37 cellular contexts compared by ENCODE assay signal in genomic region chr11:94715225-94715624, GRCh38.
"Had no signal": no experiment of that assay in that cellular context is flagged by ENCODE, and none has a peak within 500 bp of the region (broad histone marks: within the 10 kb centered on the region; RNA-seq: fewer than 3 reads in every experiment).

No MANE protein-coding gene starts in this region.

- H3K36me3 ChIP-seq: adrenal gland, ascending aorta, brain microvascular endothelial cell, breast epithelium, cardiac muscle cell had no signal

- H3K9me3 Mint-ChIP-seq: activated naive CD4-positive, alpha-beta T cell treated with anti-CD3 and anti-CD28 coated beads for 36 hours; activated naive CD4-positive, alpha-beta T cell treated with anti-CD3 and anti-CD28 coated beads, Interleukin-2, amount 10 ng/mL, durations not matched to agents 7 days and 5 days; activated naive CD4-positive, alpha-beta T cell treated with anti-CD3 and anti-CD28 coated beads, Interleukin-2, amount 50 U/mL, for 24 hours; activated naive CD4-positive, alpha-beta T cell treated with anti-CD3 and anti-CD28 coated beads, Interleukin-2, amount 50 U/mL, for 72 hours; activated naive CD8-positive, alpha-beta T cell treated with anti-CD3 and anti-CD28 coated beads for 36 hours; activated naive CD8-positive, alpha-beta T cell treated with anti-CD3 and anti-CD28 coated beads, Interleukin-2, amount 10 ng/mL, durations not matched to agents 7 days and 5 days; activated naive CD8-positive, alpha-beta T cell treated with anti-CD3 and anti-CD28 coated beads, Interleukin-2, amount 50 U/mL, for 24 hours; activated T-cell treated with anti-CD3 and anti-CD28 coated beads, Interleukin-2, amount 50 U/mL, for 4 hours; activated T-helper 1 cell treated with anti-CD3 and anti-CD28 coated beads, Interleukin-12 subunit alpha, Interleukin-12 subunit beta, Interleukin-2, Interleukin-4 antibody, amounts not matched to agents 30 ng/mL and 10 ng/mL and 1 ng/mL, durations not matched to agents 14 hours and 24 hours and 36 hours; activated T-helper 17 cell treated with anti-CD3 and anti-CD28 coated beads, Interleukin-2, amount 50 U/mL, for 72 hours; activated T-helper 2 cell treated with anti-CD3 and anti-CD28 coated beads, Interferon-gamma antibody, Interleukin-2, Interleukin-4, amounts not matched to agents 10 μg/mL and 5 μg/mL and 100 μg/mL, durations not matched to agents 14 hours and 24 hours and 36 hours; central memory CD8-positive, alpha-beta T cell had no signal

- H3K4me1 Mint-ChIP-seq: activated naive CD4-positive, alpha-beta T cell treated with anti-CD3 and anti-CD28 coated beads, Interleukin-2, amount 10 ng/mL, durations not matched to agents 7 days and 5 days; activated naive CD4-positive, alpha-beta T cell treated with anti-CD3 and anti-CD28 coated beads, Interleukin-2, amount 50 U/mL, for 24 hours; activated naive CD8-positive, alpha-beta T cell treated with anti-CD3 and anti-CD28 coated beads for 36 hours; activated naive CD8-positive, alpha-beta T cell treated with anti-CD3 and anti-CD28 coated beads, Interleukin-2, amount 10 ng/mL, durations not matched to agents 7 days and 5 days; activated naive CD8-positive, alpha-beta T cell treated with anti-CD3 and anti-CD28 coated beads, Interleukin-2, amount 50 U/mL, for 24 hours; activated T-helper 17 cell treated with anti-CD3 and anti-CD28 coated beads, Interleukin-2, amount 50 U/mL, for 72 hours; brain; central memory CD8-positive, alpha-beta T cell had no signal

- ATAC-seq: activated naive CD4-positive, alpha-beta T cell treated with anti-CD3 and anti-CD28 coated beads, Interleukin-2, amount 50 U/mL, for 72 hours; activated naive CD8-positive, alpha-beta T cell treated with anti-CD3 and anti-CD28 coated beads, Interleukin-2, amount 50 U/mL, for 24 hours; activated T-cell treated with anti-CD3 and anti-CD28 coated beads, Interleukin-2, amount 50 U/mL, for 4 hours; activated T-cell treated with anti-CD3 and anti-CD28 coated beads, Interleukin-2, amount 50 U/mL, for 72 hours; activated T-helper 17 cell treated with anti-CD3 and anti-CD28 coated beads, Interleukin-2, amount 50 U/mL, for 72 hours; body of pancreas had no signal

- H3K27ac ChIP-seq: adrenal gland, ascending aorta, body of pancreas, brain microvascular endothelial cell, breast epithelium, cardiac muscle cell had no signal

- H3K4me1 ChIP-seq: adrenal gland, ascending aorta, body of pancreas, breast epithelium had no signal

- FAIRE-seq: bronchial epithelial cell had no signal

- H3K4me3 ChIP-seq: adrenal gland, ascending aorta, body of pancreas, breast epithelium, cardiac muscle cell had no signal

- H3K9me3 ChIP-seq: adrenal gland, ascending aorta, body of pancreas, breast epithelium had no signal

- H3K36me3 Mint-ChIP-seq: activated naive CD4-positive, alpha-beta T cell treated with anti-CD3 and anti-CD28 coated beads, Interleukin-2, amount 10 ng/mL, durations not matched to agents 7 days and 5 days; activated naive CD4-positive, alpha-beta T cell treated with anti-CD3 and anti-CD28 coated beads, Interleukin-2, amount 50 U/mL, for 24 hours; activated naive CD4-positive, alpha-beta T cell treated with anti-CD3 and anti-CD28 coated beads, Interleukin-2, amount 50 U/mL, for 72 hours; activated naive CD8-positive, alpha-beta T cell; activated naive CD8-positive, alpha-beta T cell treated with anti-CD3 and anti-CD28 coated beads for 36 hours; activated naive CD8-positive, alpha-beta T cell treated with anti-CD3 and anti-CD28 coated beads, Interleukin-2, amount 10 ng/mL, durations not matched to agents 7 days and 5 days; brain had no signal

- H3K27me3 ChIP-seq: adrenal gland, ascending aorta, body of pancreas, brain microvascular endothelial cell, breast epithelium, cardiac muscle cell had no signal

- DNase-seq: activated effector memory CD4-positive, alpha-beta T cell treated with anti-CD3 and anti-CD28 coated beads, Interleukin-2, amount 50 U/mL, for 16 hours; activated effector memory CD4-positive, alpha-beta T cell treated with Interleukin-2 at 50 U/mL for 16 hours; activated gamma-delta T cell; activated gamma-delta T cell treated with Interleukin-2 at 50 U/mL for 16 hours; activated naive CD4-positive, alpha-beta T cell; activated naive CD4-positive, alpha-beta T cell treated with anti-CD3 and anti-CD28 coated beads for 36 hours; activated naive CD4-positive, alpha-beta T cell treated with anti-CD3 and anti-CD28 coated beads, Interleukin-2, amount 10 ng/mL, durations not matched to agents 7 days and 5 days; activated naive CD4-positive, alpha-beta T cell treated with anti-CD3 and anti-CD28 coated beads, Interleukin-2, amount 50 U/mL, for 16 hours; activated naive CD4-positive, alpha-beta T cell treated with Interleukin-2 at 50 U/mL for 16 hours; activated naive CD8-positive, alpha-beta T cell treated with anti-CD3 and anti-CD28 coated beads for 36 hours; activated naive CD8-positive, alpha-beta T cell treated with anti-CD3 and anti-CD28 coated beads, Interleukin-2, amount 10 ng/mL, durations not matched to agents 7 days and 5 days; activated naive CD8-positive, alpha-beta T cell treated with anti-CD3 and anti-CD28 coated beads, Interleukin-2, amount 50 U/mL, for 24 hours; activated T-cell treated with anti-CD3 and anti-CD28 coated beads, Interleukin-2, amount 50 U/mL, for 4 hours; activated T-cell treated with anti-CD3 and anti-CD28 coated beads, Interleukin-2, amount 50 U/mL, for 48 hours; activated T-cell treated with anti-CD3 and anti-CD28 coated beads, Interleukin-2, amount 50 U/mL, for 72 hours; adrenal gland; amniotic stem cell; amygdala; anterior cingulate cortex; aorta; body of pancreas; brain microvascular endothelial cell; caudate nucleus; central memory CD4-positive, alpha-beta T cell; cerebellar nuclear complex had no signal

- H3K27ac Mint-ChIP-seq: activated naive CD4-positive, alpha-beta T cell treated with anti-CD3 and anti-CD28 coated beads for 36 hours; activated naive CD4-positive, alpha-beta T cell treated with anti-CD3 and anti-CD28 coated beads, Interleukin-2, amount 10 ng/mL, durations not matched to agents 7 days and 5 days; activated naive CD4-positive, alpha-beta T cell treated with anti-CD3 and anti-CD28 coated beads, Interleukin-2, amount 50 U/mL, for 24 hours; activated naive CD4-positive, alpha-beta T cell treated with anti-CD3 and anti-CD28 coated beads, Interleukin-2, amount 50 U/mL, for 72 hours; activated naive CD8-positive, alpha-beta T cell; activated naive CD8-positive, alpha-beta T cell treated with anti-CD3 and anti-CD28 coated beads for 36 hours; activated naive CD8-positive, alpha-beta T cell treated with anti-CD3 and anti-CD28 coated beads, Interleukin-2, amount 10 ng/mL, durations not matched to agents 7 days and 5 days; activated naive CD8-positive, alpha-beta T cell treated with anti-CD3 and anti-CD28 coated beads, Interleukin-2, amount 50 U/mL, for 24 hours; activated T-cell treated with anti-CD3 and anti-CD28 coated beads, Interleukin-2, amount 50 U/mL, for 72 hours; activated T-helper 1 cell treated with anti-CD3 and anti-CD28 coated beads, Interleukin-12 subunit alpha, Interleukin-12 subunit beta, Interleukin-2, Interleukin-4 antibody, amounts not matched to agents 30 ng/mL and 10 ng/mL and 1 ng/mL, durations not matched to agents 14 hours and 24 hours and 36 hours; activated T-helper 17 cell treated with anti-CD3 and anti-CD28 coated beads, Interleukin-2, amount 50 U/mL, for 72 hours; activated T-helper 2 cell treated with anti-CD3 and anti-CD28 coated beads, Interferon-gamma antibody, Interleukin-2, Interleukin-4, amounts not matched to agents 10 μg/mL and 5 μg/mL and 100 μg/mL, durations not matched to agents 14 hours and 24 hours and 36 hours; brain had no signal

- H3K4me3 Mint-ChIP-seq: activated naive CD4-positive, alpha-beta T cell treated with anti-CD3 and anti-CD28 coated beads for 36 hours; activated naive CD4-positive, alpha-beta T cell treated with anti-CD3 and anti-CD28 coated beads, Interleukin-2, amount 10 ng/mL, durations not matched to agents 7 days and 5 days; activated naive CD4-positive, alpha-beta T cell treated with anti-CD3 and anti-CD28 coated beads, Interleukin-2, amount 50 U/mL, for 24 hours; activated naive CD8-positive, alpha-beta T cell; activated naive CD8-positive, alpha-beta T cell treated with anti-CD3 and anti-CD28 coated beads for 36 hours; activated naive CD8-positive, alpha-beta T cell treated with anti-CD3 and anti-CD28 coated beads, Interleukin-2, amount 10 ng/mL, durations not matched to agents 7 days and 5 days; activated naive CD8-positive, alpha-beta T cell treated with anti-CD3 and anti-CD28 coated beads, Interleukin-2, amount 50 U/mL, for 24 hours; activated T-cell treated with anti-CD3 and anti-CD28 coated beads, Interleukin-2, amount 50 U/mL, for 4 hours; activated T-cell treated with anti-CD3 and anti-CD28 coated beads, Interleukin-2, amount 50 U/mL, for 72 hours; activated T-helper 1 cell treated with anti-CD3 and anti-CD28 coated beads, Interleukin-12 subunit alpha, Interleukin-12 subunit beta, Interleukin-2, Interleukin-4 antibody, amounts not matched to agents 30 ng/mL and 10 ng/mL and 1 ng/mL, durations not matched to agents 14 hours and 24 hours and 36 hours; activated T-helper 17 cell treated with anti-CD3 and anti-CD28 coated beads, Interleukin-2, amount 50 U/mL, for 72 hours; brain; central memory CD8-positive, alpha-beta T cell had no signal
